Comparison of ENCODE assay signal across 8 cellular contexts in the genomic region with DNA sequence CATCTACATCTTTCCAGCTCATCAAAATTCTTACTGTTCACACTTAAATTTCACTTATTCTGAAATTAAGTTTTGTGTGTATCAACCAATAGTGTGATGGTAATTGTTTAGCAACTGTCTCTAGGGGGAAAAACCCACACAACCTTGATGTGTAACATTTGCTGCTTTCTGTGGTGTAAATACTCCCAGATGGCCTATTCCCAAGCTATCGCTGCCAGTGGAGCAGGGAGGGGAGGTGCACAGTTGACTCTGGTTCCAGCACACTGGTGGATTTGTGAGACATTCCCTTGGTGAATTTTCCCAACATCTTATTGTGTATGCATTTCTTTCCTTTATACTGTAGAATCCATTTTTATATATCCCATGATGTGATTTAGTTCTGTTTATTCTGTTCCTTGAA.
"Had no signal": no experiment of that assay in that cellular context is flagged by ENCODE, and none has a peak within 500 bp of the region (broad histone marks: within the 10 kb centered on the region; RNA-seq: fewer than 3 reads in every experiment).

No MANE protein-coding gene starts in this region.

- DNase-seq: GDM1, GF-D8 had no signal

- H3K4me3 ChIP-seq: GM12878 had no signal

- ATAC-seq: GM12878 had no signal

- FAIRE-seq: G401.6, GM12878, GM12891, GM12892, GM18507, GM19239 had no signal
